8 cellular contexts compared by ENCODE assay signal in the genomic region with DNA sequence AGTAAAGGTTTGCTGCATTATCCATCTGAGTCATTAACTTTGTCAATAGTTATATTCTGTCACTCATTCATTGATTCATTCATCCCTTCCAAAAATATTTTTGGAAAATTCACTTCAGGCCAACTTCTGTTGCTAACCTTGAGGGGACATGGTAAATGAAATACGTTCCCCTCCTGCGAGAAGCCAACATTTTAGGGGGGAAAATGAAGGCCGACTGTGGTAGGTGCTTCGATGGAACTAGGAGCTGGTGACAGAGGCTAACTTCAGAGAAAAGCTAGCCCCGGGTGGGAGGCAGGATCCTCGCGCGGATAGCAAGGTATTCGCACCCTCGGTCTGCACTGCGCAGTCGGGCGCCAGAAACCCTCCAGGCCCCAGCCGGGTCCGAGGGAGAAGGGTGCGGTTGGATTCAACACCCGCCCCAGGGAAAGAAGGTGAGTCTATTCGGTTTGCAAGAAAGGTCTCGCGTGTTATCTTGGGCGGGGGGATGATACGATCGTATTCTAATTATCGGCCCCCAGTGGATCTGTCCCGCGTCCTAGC. TPM values are rescaled to one million over a fixed set of nuclear protein-coding genes. Genes with fewer than 3 reads are reported as not detected.
DNase-seq lines count a peak whose midpoint lies in the region; ATAC-seq lines count a peak whose summit lies in the region.

No MANE protein-coding gene starts in this region.

- H3K4me3 ChIP-seq in iPS DF 6.9 (ENCODE audit: low read length) = peak overlapping the region; percentile 92; the same call in 1 of the 2 replicates

- H3K27me3 ChIP-seq in iPS DF 6.9 (ENCODE audit: control insufficient read depth, insufficient read depth, low read length) = no peaks in the 10 kb centered on the region

- no peaks in the 10 kb centered on the region for H3K9me3 ChIP-seq in iPS DF 6.9 (ENCODE audit: control insufficient read depth, insufficient read depth, low read length)

- H3K27ac ChIP-seq in iPS DF 6.9 (ENCODE audit: low read length) = no peak overlapping the region

- no CpG with 5 or more reads among the region's 26 CpGs for WGBS in iPS DF 6.9 (ENCODE audit: insufficient coverage, insufficient read length)

- ATAC-seq in HG03342 (IDR thresholded peaks at IDR 0.05; ENCODE audit: unreplicated experiment) (peak; percentile 11), GM18861 (IDR thresholded peaks at IDR 0.05; ENCODE audit: unreplicated experiment) (no peak)

- no peak for DNase-seq in activated T-cell treated with anti-CD3 and anti-CD28 coated beads, Interleukin-2, amount 50 U/mL, for 24 hours
- DNase-seq in activated T-cell treated with anti-CD3 and anti-CD28 coated beads, Interleukin-2, amount 50 U/mL, for 48 hours = no peak
- DNase-seq in activated T-helper 2 cell treated with anti-CD3 and anti-CD28 coated beads, Interferon-gamma antibody, Interleukin-2, Interleukin-4, amounts not matched to agents 10 μg/mL and 5 μg/mL and 100 μg/mL, durations not matched to agents 14 hours and 24 hours and 36 hours (ENCODE audit: low spot score) = no peak
- DNase-seq in iPS DF 6.9 (ENCODE audit: low read depth, low spot score) = no peak
- peak; percentile 1 for DNase-seq in stimulated activated CD8-positive, alpha-beta memory T cell treated with anti-CD3 and anti-CD28 coated beads, Interleukin-12 subunit alpha, Interleukin-12 subunit beta, amount 100 ng/mL, for 4 hours (ENCODE audit: low read depth)
- DNase-seq in central memory CD4-positive, alpha-beta T cell = no peak

- peaks cover 41% of the 10 kb centered on the region for H3K36me3 Mint-ChIP-seq in activated T-cell treated with anti-CD3 and anti-CD28 coated beads, Interleukin-2, amount 50 U/mL, for 24 hours (ENCODE audit: low read depth)
- H3K36me3 Mint-ChIP-seq in activated T-helper 2 cell treated with anti-CD3 and anti-CD28 coated beads, Interferon-gamma antibody, Interleukin-2, Interleukin-4, amounts not matched to agents 10 μg/mL and 5 μg/mL and 100 μg/mL, durations not matched to agents 14 hours and 24 hours and 36 hours (ENCODE audit: low read depth) = peaks cover 3% of the 10 kb centered on the region

- H3K4me3 Mint-ChIP-seq in activated T-cell treated with anti-CD3 and anti-CD28 coated beads, Interleukin-2, amount 50 U/mL, for 24 hours = peak overlapping the region; percentile 93
- peak overlapping the region; percentile 98 for H3K4me3 Mint-ChIP-seq in activated T-helper 2 cell treated with anti-CD3 and anti-CD28 coated beads, Interferon-gamma antibody, Interleukin-2, Interleukin-4, amounts not matched to agents 10 μg/mL and 5 μg/mL and 100 μg/mL, durations not matched to agents 14 hours and 24 hours and 36 hours (ENCODE audit: low read depth)

- no peaks in the 10 kb centered on the region for H3K36me3 ChIP-seq in iPS DF 6.9 (ENCODE audit: control insufficient read depth, insufficient read depth, low read length)

- intact Hi-C loops in activated T-helper 2 cell treated with anti-CD3 and anti-CD28 coated beads, Interferon-gamma antibody, Interleukin-2, Interleukin-4, amounts not matched to agents 10 μg/mL and 5 μg/mL and 100 μg/mL, durations not matched to agents 14 hours and 24 hours and 36 hours (cut with micrococcal nuclease) = no loop called here

- H3K27ac Mint-ChIP-seq in activated T-cell treated with anti-CD3 and anti-CD28 coated beads, Interleukin-2, amount 50 U/mL, for 24 hours = peak overlapping the region; percentile 96
- H3K27ac Mint-ChIP-seq in activated T-helper 2 cell treated with anti-CD3 and anti-CD28 coated beads, Interferon-gamma antibody, Interleukin-2, Interleukin-4, amounts not matched to agents 10 μg/mL and 5 μg/mL and 100 μg/mL, durations not matched to agents 14 hours and 24 hours and 36 hours = peak overlapping the region; percentile 94

- H3K9me3 Mint-ChIP-seq in activated T-cell treated with anti-CD3 and anti-CD28 coated beads, Interleukin-2, amount 50 U/mL, for 24 hours = no peaks in the 10 kb centered on the region
- peaks cover 4% of the 10 kb centered on the region for H3K9me3 Mint-ChIP-seq in activated T-helper 2 cell treated with anti-CD3 and anti-CD28 coated beads, Interferon-gamma antibody, Interleukin-2, Interleukin-4, amounts not matched to agents 10 μg/mL and 5 μg/mL and 100 μg/mL, durations not matched to agents 14 hours and 24 hours and 36 hours

- peaks cover 37% of the 10 kb centered on the region for H3K4me1 Mint-ChIP-seq in activated T-cell treated with anti-CD3 and anti-CD28 coated beads, Interleukin-2, amount 50 U/mL, for 24 hours (ENCODE audit: low read depth)
- H3K4me1 Mint-ChIP-seq in activated T-helper 2 cell treated with anti-CD3 and anti-CD28 coated beads, Interferon-gamma antibody, Interleukin-2, Interleukin-4, amounts not matched to agents 10 μg/mL and 5 μg/mL and 100 μg/mL, durations not matched to agents 14 hours and 24 hours and 36 hours (ENCODE audit: low read depth) = peaks cover 18% of the 10 kb centered on the region

- H3K4me1 ChIP-seq in iPS DF 6.9 (ENCODE audit: control insufficient read depth, insufficient read depth, low read length) = no peaks in the 10 kb centered on the region

- peaks cover 17% of the 10 kb centered on the region for H3K27me3 Mint-ChIP-seq in activated T-cell treated with anti-CD3 and anti-CD28 coated beads, Interleukin-2, amount 50 U/mL, for 24 hours
- peaks cover 3% of the 10 kb centered on the region for H3K27me3 Mint-ChIP-seq in activated T-helper 2 cell treated with anti-CD3 and anti-CD28 coated beads, Interferon-gamma antibody, Interleukin-2, Interleukin-4, amounts not matched to agents 10 μg/mL and 5 μg/mL and 100 μg/mL, durations not matched to agents 14 hours and 24 hours and 36 hours (ENCODE audit: low read depth)

RNA-seq across cellular contexts. Expression of gene RRP15, which starts 0.6 kb away (rescaled TPM):
- 32.9 and 34.6 TPM in 2 replicates for total RNA-seq in activated T-helper 2 cell treated with anti-CD3 and anti-CD28 coated beads, Interferon-gamma antibody, Interleukin-2, Interleukin-4, amounts not matched to agents 10 μg/mL and 5 μg/mL and 100 μg/mL, durations not matched to agents 14 hours and 24 hours and 36 hours
